In the genomic region with DNA sequence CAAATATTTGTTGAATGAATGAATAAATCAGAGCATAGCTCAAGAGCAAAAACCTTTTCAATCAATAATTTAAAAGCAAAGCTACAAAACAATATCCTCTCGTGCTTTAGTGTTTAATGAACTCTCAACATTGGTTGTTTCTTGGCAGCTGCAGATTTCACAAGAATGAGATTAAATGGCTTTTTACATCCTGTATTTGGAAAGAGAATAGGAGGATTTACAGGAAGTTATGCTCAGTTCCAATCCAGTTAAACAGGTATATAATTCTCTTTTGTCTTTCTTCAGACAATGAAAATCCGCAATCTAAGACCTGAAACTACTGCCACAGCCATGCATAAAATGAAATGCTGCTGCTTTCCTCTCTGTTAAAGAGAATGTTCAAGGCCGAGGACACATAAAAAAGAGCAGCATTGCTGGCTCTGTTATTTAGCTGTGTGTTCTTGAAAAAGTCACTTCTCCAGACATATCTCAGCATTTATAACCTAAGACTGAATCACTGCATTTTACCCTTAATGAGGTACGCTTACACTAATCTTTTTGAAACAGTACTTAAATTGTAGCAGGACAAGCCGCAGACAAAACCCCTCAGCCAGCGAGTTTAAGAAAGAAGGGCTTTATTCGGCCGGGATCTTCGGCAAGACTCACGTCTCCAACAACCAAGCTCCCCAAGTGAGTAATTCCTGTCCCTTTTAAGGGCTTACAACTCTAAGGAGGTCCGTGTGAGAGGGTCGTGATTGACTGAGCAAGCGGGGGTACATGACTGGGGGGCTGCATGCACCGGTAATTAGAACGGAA, we compare ENCODE assay signal across 1 cellular context.
TF ChIP-seq lines count a peak whose summit lies in the region.

No MANE protein-coding gene starts in this region.

TF ChIP-seq in GM23338, 12 proteins besides CTCF, POLR2A, EP300 and RAD21 (continued from another document):
- TF ChIP-seq ZNF462 (CRISPR knock-in tag; IDR thresholded peaks at IDR 0.05) (no peak), EZH2 (IDR thresholded peaks at IDR 0.05; ENCODE audit: low read depth, unreplicated experiment) (no peak), ZNF114 (CRISPR knock-in tag; IDR thresholded peaks at IDR 0.05) (no peak), POLR2AphosphoS5 (IDR thresholded peaks at IDR 0.05; ENCODE audit: low read depth) (no peak), CREB1 (CRISPR knock-in tag; IDR thresholded peaks at IDR 0.05; ENCODE audit: low read depth) (no peak), STAT1 (IDR thresholded peaks at IDR 0.05; ENCODE audit: unreplicated experiment) (no peak), ZNF331 (CRISPR knock-in tag; IDR thresholded peaks at IDR 0.05; ENCODE audit: low read depth) (no peak), EZH2phosphoT487 (IDR thresholded peaks at IDR 0.05; ENCODE audit: unreplicated experiment) (no peak), JUNB (IDR thresholded peaks at IDR 0.05; ENCODE audit: unreplicated experiment) (no peak)
- TF ChIP-seq, protein P1, sequence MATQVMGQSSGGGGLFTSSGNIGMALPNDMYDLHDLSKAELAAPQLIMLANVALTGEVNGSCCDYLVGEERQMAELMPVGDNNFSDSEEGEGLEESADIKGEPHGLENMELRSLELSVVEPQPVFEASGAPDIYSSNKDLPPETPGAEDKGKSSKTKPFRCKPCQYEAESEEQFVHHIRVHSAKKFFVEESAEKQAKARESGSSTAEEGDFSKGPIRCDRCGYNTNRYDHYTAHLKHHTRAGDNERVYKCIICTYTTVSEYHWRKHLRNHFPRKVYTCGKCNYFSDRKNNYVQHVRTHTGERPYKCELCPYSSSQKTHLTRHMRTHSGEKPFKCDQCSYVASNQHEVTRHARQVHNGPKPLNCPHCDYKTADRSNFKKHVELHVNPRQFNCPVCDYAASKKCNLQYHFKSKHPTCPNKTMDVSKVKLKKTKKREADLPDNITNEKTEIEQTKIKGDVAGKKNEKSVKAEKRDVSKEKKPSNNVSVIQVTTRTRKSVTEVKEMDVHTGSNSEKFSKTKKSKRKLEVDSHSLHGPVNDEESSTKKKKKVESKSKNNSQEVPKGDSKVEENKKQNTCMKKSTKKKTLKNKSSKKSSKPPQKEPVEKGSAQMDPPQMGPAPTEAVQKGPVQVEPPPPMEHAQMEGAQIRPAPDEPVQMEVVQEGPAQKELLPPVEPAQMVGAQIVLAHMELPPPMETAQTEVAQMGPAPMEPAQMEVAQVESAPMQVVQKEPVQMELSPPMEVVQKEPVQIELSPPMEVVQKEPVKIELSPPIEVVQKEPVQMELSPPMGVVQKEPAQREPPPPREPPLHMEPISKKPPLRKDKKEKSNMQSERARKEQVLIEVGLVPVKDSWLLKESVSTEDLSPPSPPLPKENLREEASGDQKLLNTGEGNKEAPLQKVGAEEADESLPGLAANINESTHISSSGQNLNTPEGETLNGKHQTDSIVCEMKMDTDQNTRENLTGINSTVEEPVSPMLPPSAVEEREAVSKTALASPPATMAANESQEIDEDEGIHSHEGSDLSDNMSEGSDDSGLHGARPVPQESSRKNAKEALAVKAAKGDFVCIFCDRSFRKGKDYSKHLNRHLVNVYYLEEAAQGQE (IDR thresholded peaks at IDR 0.05; ENCODE audit: unreplicated experiment) = no peak
